In genomic region chr1:158116311-158116710, GRCh38 we compare ENCODE assay signal across 1 cellular context.
TF ChIP-seq lines count a peak whose summit lies in the region.

No MANE protein-coding gene starts in this region.

TF ChIP-seq in GM23338, 12 proteins besides CTCF, POLR2A, EP300 and RAD21 (continued from another document):
- TF ChIP-seq ETS1 (IDR thresholded peaks at IDR 0.05) (no peak), ZNF114 (CRISPR knock-in tag; IDR thresholded peaks at IDR 0.05) (no peak), NANOG (IDR thresholded peaks at IDR 0.05; ENCODE audit: borderline replicate concordance) (no peak), ZNF462 (CRISPR knock-in tag; IDR thresholded peaks at IDR 0.05) (no peak), JUNB (IDR thresholded peaks at IDR 0.05; ENCODE audit: unreplicated experiment) (no peak), ZNF331 (CRISPR knock-in tag; IDR thresholded peaks at IDR 0.05; ENCODE audit: low read depth) (no peak), REST (IDR thresholded peaks at IDR 0.05; ENCODE audit: unreplicated experiment) (no peak), POLR2AphosphoS5 (IDR thresholded peaks at IDR 0.05; ENCODE audit: low read depth) (no peak), CREB1 (CRISPR knock-in tag; IDR thresholded peaks at IDR 0.05; ENCODE audit: low read depth) (no peak)
